ENCODE assay signal across 7 cellular contexts in genomic region chr18:54357660-54358494, GRCh38. TPM values are rescaled to one million over a fixed set of nuclear protein-coding genes. Genes with fewer than 3 reads are reported as not detected.
DNase-seq lines count a peak whose midpoint lies in the region; ATAC-seq and TF ChIP-seq lines count a peak whose summit lies in the region.

Gene C18orf54 (plus strand): TSS chr18:54357906. CDS start chr18:54360573, 2,667 bp downstream.
Gene STARD6 (minus strand): TSS chr18:54357858. CDS start chr18:54354573, 3,285 bp downstream.

- peaks cover 5% of the 10 kb centered on the region for H3K79me2 ChIP-seq in hepatocyte

- no peaks in the 10 kb centered on the region for H4K20me1 ChIP-seq in hepatocyte (ENCODE audit: insufficient read depth, poor library complexity, severe bottlenecking)

- peaks cover 17% of the 10 kb centered on the region for H3K36me3 Mint-ChIP-seq in T-helper 1 cell treated with Interleukin-12 subunit alpha and Interleukin-12 subunit beta and Interleukin-4 antibody, amounts not matched to agents 30 μg/mL and 1 μg/mL, for 36 hours (ENCODE audit: low read depth)

- peak within 1 kb of the TSS; percentile 97 for H3K27ac Mint-ChIP-seq in T-helper 1 cell treated with Interleukin-12 subunit alpha and Interleukin-12 subunit beta and Interleukin-4 antibody, amounts not matched to agents 30 μg/mL and 1 μg/mL, for 36 hours

- ATAC-seq in GM18499 (IDR thresholded peaks at IDR 0.05; ENCODE audit: insufficient read depth, unreplicated experiment) (peak; percentile 88), HG02938 (IDR thresholded peaks at IDR 0.05; ENCODE audit: unreplicated experiment) (peak; percentile 84)

- peak within 1 kb of the TSS; percentile 86 for H3K4me3 ChIP-seq in hepatocyte

- 2% methylated on average over 58 of the region's 62 CpGs for WGBS in hepatocyte (ENCODE audit: low lambda C conversion rate, missing lambda C conversion rate)

- H3K9me3 Mint-ChIP-seq in T-helper 1 cell treated with Interleukin-12 subunit alpha and Interleukin-12 subunit beta and Interleukin-4 antibody, amounts not matched to agents 30 μg/mL and 1 μg/mL, for 36 hours = no peaks in the 10 kb centered on the region

- H3K27me3 ChIP-seq in hepatocyte = no peaks in the 10 kb centered on the region

- H3K9me2 ChIP-seq in hepatocyte (replicated peaks; ENCODE audit: insufficient read depth) = no peaks in the 10 kb centered on the region

- peaks cover 5% of the 10 kb centered on the region for H3K4me1 ChIP-seq in hepatocyte (ENCODE audit: insufficient read depth)

- peak within 1 kb of the TSS; percentile 91 for H2AFZ ChIP-seq in hepatocyte

- H3K4me1 Mint-ChIP-seq in T-helper 1 cell treated with Interleukin-12 subunit alpha and Interleukin-12 subunit beta and Interleukin-4 antibody, amounts not matched to agents 30 μg/mL and 1 μg/mL, for 36 hours (ENCODE audit: low read depth) = peaks cover 28% of the 10 kb centered on the region

- peak; percentile 54 for TF ChIP-seq CTCF in hepatocyte (IDR thresholded peaks at IDR 0.05; ENCODE audit: poor library complexity)

- H3K36me3 ChIP-seq in hepatocyte (replicated peaks; ENCODE audit: insufficient read depth, low read depth) = no peaks in the 10 kb centered on the region

- peak within 1 kb of the TSS; percentile 93 for H3K4me2 ChIP-seq in hepatocyte

- H3K9me3 ChIP-seq in hepatocyte (ENCODE audit: low read depth) = no peaks in the 10 kb centered on the region

- H3K4me3 Mint-ChIP-seq in T-helper 1 cell treated with Interleukin-12 subunit alpha and Interleukin-12 subunit beta and Interleukin-4 antibody, amounts not matched to agents 30 μg/mL and 1 μg/mL, for 36 hours = peak within 1 kb of the TSS; percentile 99

- DNase-seq in NCI-H1694 (lab: John Stamatoyannopoulos, UW) (peak; percentile 59), anterior cingulate cortex (lab: John Stamatoyannopoulos, UW) (peak in 57 of 58 donors; percentile 24 to 87 (median 77)), hepatocyte (ENCODE audit: low spot score) (peak; percentile 94), renal cortical epithelial cell (ENCODE audit: low read depth) (peak; percentile 73)

- no peaks in the 10 kb centered on the region for H3K27me3 Mint-ChIP-seq in T-helper 1 cell treated with Interleukin-12 subunit alpha and Interleukin-12 subunit beta and Interleukin-4 antibody, amounts not matched to agents 30 μg/mL and 1 μg/mL, for 36 hours (ENCODE audit: low read depth)

- H3K27ac ChIP-seq in hepatocyte = peak within 1 kb of the TSS; percentile 57

RNA-seq across cellular contexts. Expression of gene C18orf54, which starts in this region (rescaled TPM):
- total RNA-seq in hepatocyte = 1.8 and 6.5 TPM in 2 replicates
- polyA plus RNA-seq in hepatocyte = 1.1 and 1.3 TPM in 2 replicates
- 4.3 and 10.6 TPM in 2 replicates for total RNA-seq in renal cortical epithelial cell

RNA-seq across cellular contexts. Expression of gene STARD6, which starts in this region (rescaled TPM):
- not detected in 2 replicates for total RNA-seq in hepatocyte
- polyA plus RNA-seq in hepatocyte = 0.18 and 0.81 TPM in 2 replicates
- total RNA-seq in renal cortical epithelial cell = 0.15 and 0.69 TPM in 2 replicates

Comparison
In these comparisons a context has a peak if more than half of its experiments do, and no peak if none do; other contexts are left out.
1. Peak in every context shown above with its lines: DNase-seq, ATAC-seq, H3K4me3 ChIP-seq and H3K27ac ChIP-seq.